In genomic region chr3:66693461-66693912, GRCh38 we compare ENCODE assay signal across 11 cellular contexts.
DNase-seq lines count a peak whose midpoint lies in the region; ATAC-seq and TF ChIP-seq lines count a peak whose summit lies in the region.
"Had no signal": no experiment of that assay in that cellular context is flagged by ENCODE, and none has a peak within 500 bp of the region (broad histone marks: within the 10 kb centered on the region; RNA-seq: fewer than 3 reads in every experiment).

No MANE protein-coding gene starts in this region.

- TF ChIP-seq CTCF in IMR-90 (conservative IDR thresholded peaks at IDR 0.05; ENCODE audit: low read depth, low read length) (no peak), astrocyte of the cerebellum (IDR thresholded peaks at IDR 0.05; ENCODE audit: low read depth, low read length, missing control alignments) (no peak), cardiac muscle cell (IDR thresholded peaks at IDR 0.05; ENCODE audit: low read depth, low read length) (no peak)

- in situ Hi-C loops in IMR-90 (cut with MboI; ENCODE audit: low sequenced_read_pairs) = no loop called here
- in situ Hi-C loops in astrocyte of the cerebellum (cut with HindIII; ENCODE audit: low sequenced_read_pairs) = no loop called here

- 20% methylated on average over 1 of the region's 8 CpGs; no CpG with 5 or more reads in 1 of the 2 experiments for WGBS in IMR-90 (ENCODE audit: extremely low coverage in 2 of 2, insufficient read length in 1 of 2), 2 experiments

- H3K23ac ChIP-seq in IMR-90 (ENCODE audit: low read depth, low read length) = no peak overlapping the region

- H2BK15ac ChIP-seq in IMR-90 (ENCODE audit: low read depth, low read length) = no peak overlapping the region

- dilution Hi-C loops in IMR-90 (cut with HindIII; ENCODE audit: low sequenced_read_pairs, unreplicated experiment) = no loop called here

- H2AFZ ChIP-seq in IMR-90 (replicated peaks; ENCODE audit: low read length, poor library complexity) = peak overlapping the region; percentile 45

- no peaks in the 10 kb centered on the region for H3K9me3 ChIP-seq in IMR-90 (ENCODE audit: control insufficient read depth, insufficient read depth, low read length)
- no peaks in the 10 kb centered on the region for H3K9me3 ChIP-seq in cardiac muscle cell (ENCODE audit: low read depth)

- no peak overlapping the region for H3K4ac ChIP-seq in IMR-90 (ENCODE audit: low read depth, low read length)

- peak; percentile 43 for DNase-seq in IMR-90
- peak; percentile 20 for DNase-seq in astrocyte of the cerebellum (ENCODE audit: low read depth)
- peak; percentile 23 to 41 for DNase-seq in cardiac muscle cell (ENCODE audit: low read depth in 1 of 2, low spot score in 1 of 2)
- no peak for DNase-seq in dedifferentiated amniotic fluid mesenchymal stem cell (ENCODE audit: extremely low spot score)
- DNase-seq: activated B cell treated with CpG ODN at 0.5 μM for 24 hours; activated naive CD4-positive, alpha-beta T cell; RPMI8226 had no signal

- no peak overlapping the region for H3K56ac ChIP-seq in IMR-90 (ENCODE audit: extremely low read depth, insufficient read depth, low read length)

- POLR2A ChIA-PET in IMR-90 (lab: Charles Lee; ENCODE audit: unreplicated experiment) = no interaction called here

- TF ChIP-seq POLR2A in IMR-90 (IDR thresholded peaks at IDR 0.05; ENCODE audit: low read depth, low read length) = no peak

- no peak overlapping the region; the same call in 1 of the 2 replicates for H3K4me2 ChIP-seq in IMR-90 (ENCODE audit: low read depth, low read length)

- H4K20me1 ChIP-seq in IMR-90 (ENCODE audit: insufficient read depth, low read length) = no peaks in the 10 kb centered on the region

- H3K18ac ChIP-seq in IMR-90 (ENCODE audit: low read depth, low read length) = no peak overlapping the region

- peak; percentile 42 for ATAC-seq in IMR-90 (ENCODE audit: low read depth)
- ATAC-seq in GM19324 (IDR thresholded peaks at IDR 0.05; ENCODE audit: low FRiP score, unreplicated experiment) = no peak
- ATAC-seq in HG02884 (IDR thresholded peaks at IDR 0.05; ENCODE audit: unreplicated experiment) = no peak
- no peak for ATAC-seq in GM18861 (IDR thresholded peaks at IDR 0.05; ENCODE audit: unreplicated experiment)

- no peak overlapping the region for H2AK9ac ChIP-seq in IMR-90 (replicated peaks; ENCODE audit: low read depth, low read length, poor library complexity)

- no peak overlapping the region for H2BK5ac ChIP-seq in IMR-90 (ENCODE audit: low read depth, low read length, poor library complexity, severe bottlenecking)

- CTCF ChIA-PET in IMR-90 (lab: Yijun Ruan, JAX) = no interaction called here

- H2AK5ac ChIP-seq in IMR-90 (ENCODE audit: low read depth, low read length) = no peak overlapping the region

- no peak overlapping the region for H3K14ac ChIP-seq in IMR-90 (replicated peaks; ENCODE audit: low read depth, low read length)

- no peak overlapping the region for H3K9ac ChIP-seq in IMR-90 (ENCODE audit: low read depth, low read length)
- H3K9ac ChIP-seq in rectal smooth muscle tissue (ENCODE audit: low read length) = no peak overlapping the region

- H3K27ac ChIP-seq in IMR-90 (ENCODE audit: insufficient read depth, low read length) (no peak overlapping the region), cardiac muscle cell (no peak overlapping the region), rectal smooth muscle tissue (ENCODE audit: low read depth, low read length) (peak overlapping the region; percentile 47)

- no peak for TF ChIP-seq RAD21 in IMR-90 (IDR thresholded peaks at IDR 0.05; ENCODE audit: low read length)

- no peaks in the 10 kb centered on the region for H3K79me1 ChIP-seq in IMR-90 (ENCODE audit: low read depth in 1 of 2, low read length in 2 of 2)

- no peaks in the 10 kb centered on the region for H3K36me3 ChIP-seq in IMR-90 (ENCODE audit: control insufficient read depth, insufficient read depth, low read length)
- H3K36me3 ChIP-seq in cardiac muscle cell = no peaks in the 10 kb centered on the region
- H3K36me3 ChIP-seq in rectal smooth muscle tissue (ENCODE audit: control insufficient read depth, insufficient read depth, low read length) = no peaks in the 10 kb centered on the region

- intact Hi-C loops in IMR-90 (cut with micrococcal nuclease) = no loop called here

- H3K4me1 ChIP-seq in IMR-90 (ENCODE audit: control insufficient read depth, insufficient read depth, low read length) (no peaks in the 10 kb centered on the region; the same call in 1 of the 2 replicates), cardiac muscle cell (ENCODE audit: low read depth) (peaks cover 4% of the 10 kb centered on the region), rectal smooth muscle tissue (ENCODE audit: control insufficient read depth, insufficient read depth, low read length) (peaks cover 20% of the 10 kb centered on the region)

- no peak overlapping the region for H4K5ac ChIP-seq in IMR-90 (ENCODE audit: low read depth, low read length)

- BruUV-seq in IMR-90 (replicated peaks; lab: Mats Ljungman, UMichigan) = no TSS peak

- no peak overlapping the region for H2BK20ac ChIP-seq in IMR-90 (ENCODE audit: low read depth, low read length)

- H4K8ac ChIP-seq in IMR-90 (ENCODE audit: low read depth in 2 of 2, low read length in 2 of 2) = peak overlapping the region in 1 of 2 experiments; percentile 24; a peak in 1 of 4 replicates

- no peak overlapping the region for H4K91ac ChIP-seq in IMR-90 (ENCODE audit: insufficient read depth, low read depth, low read length)

- H3K4me3 ChIP-seq in IMR-90 (ENCODE audit: insufficient read depth, low read depth, low read length) (no peak overlapping the region), astrocyte of the cerebellum (ENCODE audit: low read depth, low read length) (no peak overlapping the region), cardiac muscle cell (no peak overlapping the region), rectal smooth muscle tissue (ENCODE audit: low read length) (peak overlapping the region; percentile 22)

- H3K27me3 ChIP-seq in IMR-90 (ENCODE audit: control insufficient read depth, insufficient read depth, low read length) (no peaks in the 10 kb centered on the region), cardiac muscle cell (no peaks in the 10 kb centered on the region), rectal smooth muscle tissue (ENCODE audit: control insufficient read depth, insufficient read depth, low read length) (no peaks in the 10 kb centered on the region)

- no peak overlapping the region for H2BK120ac ChIP-seq in IMR-90 (ENCODE audit: low read depth, low read length)

- H3K9me1 ChIP-seq in IMR-90 (ENCODE audit: insufficient read depth, low read length) = no peaks in the 10 kb centered on the region

TF ChIP-seq in IMR-90, 13 proteins besides CTCF, POLR2A, EP300 and RAD21:
- TF ChIP-seq BHLHE40 (IDR thresholded peaks at IDR 0.05; ENCODE audit: low read depth, low read length) = no peak
